ENCODE assay signal across 22 cellular contexts in the genomic region with DNA sequence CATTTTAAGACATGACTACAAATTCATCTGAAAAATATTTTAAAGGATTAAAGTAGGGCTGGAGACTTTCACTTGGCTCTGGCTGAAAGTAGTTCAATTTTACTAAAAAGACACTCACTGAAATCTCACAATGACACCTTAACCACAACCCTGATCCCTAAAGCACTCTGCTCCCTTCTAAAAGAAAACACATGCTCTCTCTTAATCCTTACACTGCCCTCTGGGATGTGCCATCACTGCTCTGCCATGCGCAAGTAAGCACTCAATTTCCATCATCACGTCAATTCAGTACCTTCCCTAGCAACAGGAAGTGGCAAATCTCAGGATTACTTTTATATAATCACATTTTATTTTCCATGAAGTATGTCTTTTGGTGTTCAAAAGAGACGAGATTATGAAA. TPM values are rescaled to one million over a fixed set of nuclear protein-coding genes. Genes with fewer than 3 reads are reported as not detected.
A peak's percentile ranks its signal among the peaks of the same experiment; 100 is the strongest.
DNase-seq lines count a peak whose midpoint lies in the region; ATAC-seq and TF ChIP-seq lines count a peak whose summit lies in the region.
"Had no signal": no experiment of that assay in that cellular context is flagged by ENCODE, and none has a peak within 500 bp of the region (broad histone marks: within the 10 kb centered on the region; RNA-seq: fewer than 3 reads in every experiment).

No MANE protein-coding gene starts in this region.

- intact Hi-C loops in Right ventricle myocardium inferior (cut with DNase I): no loop called here
- intact Hi-C loops in cardiac septum (cut with DNase I): no loop called here
- intact Hi-C loops in left ventricle myocardium superior (cut with micrococcal nuclease): no loop called here

- H3K4me3 Mint-ChIP-seq in HFFc6: no peak overlapping the region
- peak overlapping the region in 1 of 2 donors; percentile 45 for H3K4me3 Mint-ChIP-seq in stimulated activated naive CD8-positive, alpha-beta T cell treated with anti-CD3 and anti-CD28 coated beads, Interleukin-15, amount 100 ng/mL, for 72 hours
- H3K4me3 Mint-ChIP-seq: activated naive CD4-positive, alpha-beta T cell treated with anti-CD3 and anti-CD28 coated beads, Interleukin-2, amount 10 ng/mL, durations not matched to agents 7 days and 5 days; activated T-cell treated with anti-CD3 and anti-CD28 coated beads, Interleukin-2, amount 50 U/mL, for 4 hours; memory B cell; T-helper 2 cell treated with Interferon-gamma antibody and Interleukin-4, amounts not matched to agents 5 μg/mL and 100 μg/mL, for 36 hours had no signal

- H3K9me3 Mint-ChIP-seq in HFFc6: no peaks in the 10 kb centered on the region
- H3K9me3 Mint-ChIP-seq in stimulated activated naive CD8-positive, alpha-beta T cell treated with anti-CD3 and anti-CD28 coated beads, Interleukin-15, amount 100 ng/mL, for 72 hours: no peaks in the 10 kb centered on the region
- H3K9me3 Mint-ChIP-seq: activated naive CD4-positive, alpha-beta T cell treated with anti-CD3 and anti-CD28 coated beads, Interleukin-2, amount 10 ng/mL, durations not matched to agents 7 days and 5 days; activated T-cell treated with anti-CD3 and anti-CD28 coated beads, Interleukin-2, amount 50 U/mL, for 4 hours; memory B cell; T-helper 2 cell treated with Interferon-gamma antibody and Interleukin-4, amounts not matched to agents 5 μg/mL and 100 μg/mL, for 36 hours had no signal

- H3K27me3 Mint-ChIP-seq in HFFc6 (ENCODE audit: insufficient read depth): no peaks in the 10 kb centered on the region; the same call in 1 of the 2 replicates
- no peaks in the 10 kb centered on the region for H3K27me3 Mint-ChIP-seq in stimulated activated naive CD8-positive, alpha-beta T cell treated with anti-CD3 and anti-CD28 coated beads, Interleukin-15, amount 100 ng/mL, for 72 hours
- H3K27me3 Mint-ChIP-seq: activated naive CD4-positive, alpha-beta T cell treated with anti-CD3 and anti-CD28 coated beads, Interleukin-2, amount 10 ng/mL, durations not matched to agents 7 days and 5 days; memory B cell had no signal

- H3K36me3 Mint-ChIP-seq in HFFc6 (ENCODE audit: low read depth): no peaks in the 10 kb centered on the region
- H3K36me3 Mint-ChIP-seq: activated naive CD4-positive, alpha-beta T cell treated with anti-CD3 and anti-CD28 coated beads, Interleukin-2, amount 10 ng/mL, durations not matched to agents 7 days and 5 days had no signal

- ATAC-seq in Right ventricle myocardium inferior (peak; percentile 42), left ventricle myocardium superior (peak; percentile 55)
- peak; percentile 55 for ATAC-seq in stimulated activated naive CD8-positive, alpha-beta T cell treated with anti-CD3 and anti-CD28 coated beads, Interleukin-15, amount 100 ng/mL, for 72 hours
- ATAC-seq: Panc1, right lobe of liver had no signal

- peaks cover 26% of the 10 kb centered on the region for H3K4me1 Mint-ChIP-seq in HFFc6 (ENCODE audit: low read depth)
- peaks cover 31% of the 10 kb centered on the region for H3K4me1 Mint-ChIP-seq in stimulated activated naive CD8-positive, alpha-beta T cell treated with anti-CD3 and anti-CD28 coated beads, Interleukin-15, amount 100 ng/mL, for 72 hours

- peak overlapping the region; percentile 17; the same call in 1 of the 2 replicates for H3K27ac Mint-ChIP-seq in HFFc6
- H3K27ac Mint-ChIP-seq in stimulated activated naive CD8-positive, alpha-beta T cell treated with anti-CD3 and anti-CD28 coated beads, Interleukin-15, amount 100 ng/mL, for 72 hours: peak overlapping the region in 1 of 2 donors; percentile 79
- H3K27ac Mint-ChIP-seq: activated naive CD4-positive, alpha-beta T cell treated with anti-CD3 and anti-CD28 coated beads, Interleukin-2, amount 10 ng/mL, durations not matched to agents 7 days and 5 days; memory B cell; T-helper 2 cell treated with Interferon-gamma antibody and Interleukin-4, amounts not matched to agents 5 μg/mL and 100 μg/mL, for 36 hours had no signal

- no peak for TF ChIP-seq CTCF in HFFc6 (IDR thresholded peaks at IDR 0.05)

- no peak for DNase-seq in Right ventricle myocardium inferior (ENCODE audit: missing footprints)
- DNase-seq in cardiac septum (ENCODE audit: low spot score): no peak
- DNase-seq in HFFc6: no peak
- no peak for DNase-seq in left ventricle myocardium superior
- no peak for DNase-seq in stimulated activated naive CD8-positive, alpha-beta T cell treated with anti-CD3 and anti-CD28 coated beads, Interleukin-15, amount 100 ng/mL, for 72 hours
- no peak for DNase-seq in GDM1 (lab: John Stamatoyannopoulos, UW)
- DNase-seq in A172 (ENCODE audit: low spot score): no peak
- DNase-seq: activated CD4-positive, CD25-positive, alpha-beta regulatory T cell treated with anti-CD3 and anti-CD28 coated beads, Interleukin-2, amount 50 U/mL, for 72 hours; activated naive CD4-positive, alpha-beta T cell treated with anti-CD3 and anti-CD28 coated beads, Interleukin-2, amount 10 ng/mL, durations not matched to agents 7 days and 5 days; activated T-cell treated with anti-CD3 and anti-CD28 coated beads, Interleukin-2, amount 50 U/mL, for 4 hours; hippocampal formation; Kasumi-1; NCI-H2107; NCI-H345; right lobe of liver; SHP77 treated with DMSO at 0.1 percent for 48 hours; transverse colon had no signal

RNA-seq across cellular contexts. Expression of a gene that starts 7.5 kb away (rescaled TPM):
- 12.8 TPM for total RNA-seq in Right ventricle myocardium inferior
- 12.5 TPM for total RNA-seq in cardiac septum
- 1 to 10 TPM; 7.9 to 9.2 (median 8.5) TPM for total RNA-seq in HFFc6 (2021; fragmentation: NEBNext Ultra II Directional; extraction: Animal tissue kit (Norgen Biotek cat#: 25700))
- 17.3 TPM for total RNA-seq in left ventricle myocardium superior
- total RNA-seq in A172 (2014; rRNA removed; shearing (Covaris generic)): 9.5 and 11.9 TPM in 2 replicates

RNA-seq across cellular contexts. Expression of a gene that starts 36.2 kb away (rescaled TPM):
- total RNA-seq in Right ventricle myocardium inferior (not detected), cardiac septum (not detected), left ventricle myocardium superior (not detected)
- total RNA-seq in HFFc6 (2021; fragmentation: NEBNext Ultra II Directional; extraction: Animal tissue kit (Norgen Biotek cat#: 25700)): not detected
- not detected in 2 replicates for total RNA-seq in A172 (2014; rRNA removed; shearing (Covaris generic))
- total RNA-seq: activated T-cell treated with anti-CD3 and anti-CD28 coated beads, Interleukin-2, amount 50 U/mL, for 4 hours; bronchial epithelial cell; endothelial cell of umbilical vein; right lobe of liver; transverse colon had no signal
